18 cellular contexts compared by ENCODE assay signal in genomic region chr2:46888421-46888952, GRCh38. TPM values are rescaled to one million over a fixed set of nuclear protein-coding genes. Genes with fewer than 3 reads are reported as not detected.
DNase-seq lines count a peak whose midpoint lies in the region; ATAC-seq, FAIRE-seq and TF ChIP-seq lines count a peak whose summit lies in the region.
"Had no signal": no experiment of that assay in that cellular context is flagged by ENCODE, and none has a peak within 500 bp of the region (broad histone marks: within the 10 kb centered on the region; RNA-seq: fewer than 3 reads in every experiment).

No MANE protein-coding gene starts in this region.

- peak; percentile 33 to 49 for ATAC-seq in A549
- ATAC-seq in PC-3, result peak; percentile 9; the same call in 1 of the 2 replicates

- no peak overlapping the region for H2BK120ac ChIP-seq in neuronal stem cell (ENCODE audit: low read depth, low read length)

- no TSS peak for BruUV-seq in PC-3 (replicated peaks; lab: Mats Ljungman, UMichigan)

- peaks cover 2% of the 10 kb centered on the region for H3K79me1 ChIP-seq in neuronal stem cell (ENCODE audit: low read depth, low read length)

- peaks cover 45% of the 10 kb centered on the region for H3K4me1 Mint-ChIP-seq in chondrocyte (ENCODE audit: low read depth)

- H3K9me3 ChIP-seq in A549 (peaks cover 14% of the 10 kb centered on the region), PC-3 (ENCODE audit: low read length) (no peaks in the 10 kb centered on the region), neuronal stem cell (replicated peaks in 1 of 2; ENCODE audit: control insufficient read depth in 2 of 2, insufficient read depth in 1 of 2, low read depth in 1 of 2, low read length in 2 of 2) (peaks cover 0 to 5% of the 10 kb centered on the region in 2 donors)
- H3K9me3 ChIP-seq: colonic mucosa, gastroesophageal sphincter, uterus had no signal

- H3K4me3 ChIP-seq in A549 (no peak overlapping the region), PC-3 (ENCODE audit: low read length) (peak overlapping the region; percentile 65; the same call in 1 of the 2 replicates), fibroblast of the aortic adventitia (ENCODE audit: low read depth, low read length) (no peak overlapping the region), neuronal stem cell (ENCODE audit: low read length in 2 of 2) (no peak overlapping the region)
- H3K4me3 ChIP-seq: GM12878, uterus had no signal

- no peak for TF ChIP-seq POLR2A in A549 (IDR thresholded peaks at IDR 0.05; ENCODE audit: low read length)

- no peak overlapping the region for H2BK5ac ChIP-seq in neuronal stem cell (ENCODE audit: low read length)

- H2AK5ac ChIP-seq in neuronal stem cell (ENCODE audit: low read depth, low read length), result no peak overlapping the region

- peaks cover 39% of the 10 kb centered on the region for H3K4me1 ChIP-seq in A549
- peaks cover 15% of the 10 kb centered on the region; the same call in 1 of the 2 replicates for H3K4me1 ChIP-seq in PC-3 (ENCODE audit: insufficient read depth, low read length)
- peaks cover 2 to 3% of the 10 kb centered on the region in 2 donors for H3K4me1 ChIP-seq in neuronal stem cell (ENCODE audit: control insufficient read depth in 2 of 2, insufficient read depth in 1 of 2, low read depth in 1 of 2, low read length in 2 of 2)
- H3K4me1 ChIP-seq: colonic mucosa had no signal

- no peaks in the 10 kb centered on the region for H3K36me3 ChIP-seq in PC-3 (ENCODE audit: low read depth, low read length)
- H3K36me3 ChIP-seq in neuronal stem cell (replicated peaks in 1 of 2; ENCODE audit: control insufficient read depth in 2 of 2, insufficient read depth in 2 of 2, low read length in 2 of 2), result no peaks in the 10 kb centered on the region
- H3K36me3 ChIP-seq: colonic mucosa, gastroesophageal sphincter, uterus had no signal

- peaks cover 4% of the 10 kb centered on the region for H3K9me3 Mint-ChIP-seq in chondrocyte (ENCODE audit: low read depth)
- H3K9me3 Mint-ChIP-seq: activated naive CD8-positive, alpha-beta T cell treated with anti-CD3 and anti-CD28 coated beads for 36 hours; neural crest cell had no signal

- H3K27ac ChIP-seq in A549, result peak overlapping the region; percentile 87 to 91
- no peak overlapping the region for H3K27ac ChIP-seq in PC-3 (ENCODE audit: low read length)
- H3K27ac ChIP-seq in neuronal stem cell (replicated peaks; ENCODE audit: low read length), result no peak overlapping the region
- H3K27ac ChIP-seq: colonic mucosa, gastroesophageal sphincter, uterus had no signal

- no peaks in the 10 kb centered on the region for H3K79me2 ChIP-seq in PC-3 (ENCODE audit: low read length)

- no peaks in the 10 kb centered on the region for H3F3A ChIP-seq in PC-3 (ENCODE audit: low read length, unreplicated experiment)

- no peaks in the 10 kb centered on the region for H3K9me2 ChIP-seq in PC-3 (replicated peaks; ENCODE audit: low read length)

- H3K27me3 ChIP-seq in PC-3 (ENCODE audit: low read length) (no peaks in the 10 kb centered on the region), neuronal stem cell (ENCODE audit: control insufficient read depth in 3 of 3, insufficient read depth in 3 of 3, low read depth in 1 of 3, low read length in 3 of 3) (peaks cover 0 to 12% (median 0%) of the 10 kb centered on the region in 3 experiments)
- H3K27me3 ChIP-seq: colonic mucosa, gastroesophageal sphincter, uterus had no signal

- H3K27ac Mint-ChIP-seq in chondrocyte (ENCODE audit: unreplicated experiment), result no peak overlapping the region
- H3K27ac Mint-ChIP-seq: activated naive CD8-positive, alpha-beta T cell treated with anti-CD3 and anti-CD28 coated beads for 36 hours; mesothelial cell of epicardium had no signal

- H3K4ac ChIP-seq in neuronal stem cell (ENCODE audit: low read length), result no peak overlapping the region

- no peak overlapping the region for H4K91ac ChIP-seq in neuronal stem cell (ENCODE audit: low read depth, low read length, poor library complexity)

- no peak overlapping the region for H3K14ac ChIP-seq in neuronal stem cell (ENCODE audit: low read length)

- H3K9ac ChIP-seq in PC-3 (ENCODE audit: low read length), result no peak overlapping the region
- no peak overlapping the region for H3K9ac ChIP-seq in neuronal stem cell (ENCODE audit: low read depth, low read length, poor library complexity)

- no peak overlapping the region for H3K23ac ChIP-seq in neuronal stem cell (ENCODE audit: low read depth, low read length, poor library complexity)

- no peak overlapping the region for H2BK15ac ChIP-seq in neuronal stem cell (ENCODE audit: low read length)

- POLR2A ChIA-PET in A549 (lab: Yijun Ruan, JAX), result interaction anchor here (0.6 kb wide), 1 partner anchor 392 kb away, joined by 3 read pairs; no protein-coding TSS in a partner anchor
- POLR2A ChIA-PET in PC-3 (lab: Charles Lee; ENCODE audit: unreplicated experiment), result no interaction called here

- peak overlapping the region; percentile 85 for H2AFZ ChIP-seq in PC-3 (ENCODE audit: low read length)
- H2AFZ ChIP-seq in neuronal stem cell (ENCODE audit: low read length), result peak overlapping the region; percentile 80

- DNase-seq in A549 (ENCODE audit: low read depth in 1 of 2, low spot score in 1 of 2), result no peak
- no peak for DNase-seq in PC-3
- peak; percentile 28 for DNase-seq in fibroblast of the aortic adventitia (ENCODE audit: low read depth)
- no peak for DNase-seq in neuronal stem cell (ENCODE audit: low spot score)
- no peak for DNase-seq in effector CD8-positive, alpha-beta T cell (lab: John Stamatoyannopoulos, UW)
- DNase-seq in chondrocyte (ENCODE audit: low spot score), result no peak
- no peak for DNase-seq in DMS53 (lab: John Stamatoyannopoulos, UW)
- no peak for DNase-seq in AG20443 (ENCODE audit: low spot score)
- DNase-seq: activated naive CD8-positive, alpha-beta T cell treated with anti-CD3 and anti-CD28 coated beads for 36 hours; GOT3; SIG-M5 had no signal

- no peak overlapping the region for H3K4me3 Mint-ChIP-seq in chondrocyte (ENCODE audit: unreplicated experiment)

- H3K27me3 Mint-ChIP-seq in chondrocyte (ENCODE audit: low read depth), result no peaks in the 10 kb centered on the region

- H4K8ac ChIP-seq in neuronal stem cell (ENCODE audit: low read depth, low read length), result no peak overlapping the region

- no peak for TF ChIP-seq EP300 in A549 (IDR thresholded peaks at IDR 0.05)

- no peaks in the 10 kb centered on the region for H4K20me1 ChIP-seq in PC-3 (ENCODE audit: low read length)

- no peaks in the 10 kb centered on the region for H3K36me3 Mint-ChIP-seq in chondrocyte (ENCODE audit: low read depth)
- H3K36me3 Mint-ChIP-seq: activated naive CD8-positive, alpha-beta T cell treated with anti-CD3 and anti-CD28 coated beads for 36 hours; CD14-positive monocyte had no signal

- 75% methylated on average over 11 of the region's 11 CpGs for WGBS in A549 (ENCODE audit: missing lambda C conversion rate)
- WGBS in neuronal stem cell (ENCODE audit: extremely low coverage in 2 of 2, insufficient read length in 2 of 2, insufficient replicate concordance in 1 of 2), 2 donors, result no CpG with 5 or more reads among the region's 11 CpGs

- TF ChIP-seq RAD21 in A549 (conservative IDR thresholded peaks at IDR 0.05 in 1 of 2, IDR thresholded peaks at IDR 0.05 in 1 of 2), result no peak

- H3K4me2 ChIP-seq in A549, result peak overlapping the region; percentile 60
- H3K4me2 ChIP-seq in PC-3 (ENCODE audit: low read length), result peak overlapping the region; percentile 85
- H3K4me2 ChIP-seq in neuronal stem cell (ENCODE audit: insufficient read depth, low read length, poor library complexity, severe bottlenecking), result no peak overlapping the region

- no peak overlapping the region for H3K18ac ChIP-seq in neuronal stem cell (ENCODE audit: low read length)

- CTCF ChIA-PET in A549 (lab: Yijun Ruan, JAX) (interaction anchor here (0.6 to 4.2 kb wide), 46 partner anchors 8 to 883 kb away, joined by 3 to 39 read pairs (median 4); no protein-coding TSS in a partner anchor), PC-3 (lab: Charles Lee) (interaction anchor here (0.7 kb wide), 2 partner anchors 77 to 232 kb away, joined by 3 to 4 read pairs; no protein-coding TSS in a partner anchor)

- H2BK12ac ChIP-seq in neuronal stem cell (ENCODE audit: low read length), result no peak overlapping the region

- TF ChIP-seq CTCF in A549 (IDR thresholded peaks at IDR 0.05) (no peak), PC-3 (conservative IDR thresholded peaks at IDR 0.05; ENCODE audit: low read depth, low read length) (no peak), fibroblast of the aortic adventitia (IDR thresholded peaks at IDR 0.05; ENCODE audit: insufficient read depth, low read length) (no peak), chondrocyte (IDR thresholded peaks at IDR 0.05) (no peak)

- intact Hi-C loops in PC-3 (cut with micrococcal nuclease), result loop anchor here (2.0 kb wide), 1 partner anchor 238 kb away; no protein-coding TSS in a partner anchor

- no peak for FAIRE-seq in A549 (lab: Jason Lieb, UNC)

TF ChIP-seq in A549, 52 proteins besides CTCF, POLR2A, EP300 and RAD21 (continues in another document):
- TF ChIP-seq MYC (IDR thresholded peaks at IDR 0.05; ENCODE audit: borderline replicate concordance, low read length) (no peak), ZC3H11A (IDR thresholded peaks at IDR 0.05) (no peak)

RNA-seq across cellular contexts. Expression of gene MCFD2, which starts 27.1 kb away (rescaled TPM):
- polyA plus RNA-seq in A549 (2011; rRNA removed) (172 and 210 TPM in 2 replicates), A549 (2017; fragmentation: RNase III; extraction: RNeasy Plus Mini Kit Qiagen cat#74134 plus additional on column Dnase treatment) (118 to 125 TPM (median 120 TPM) in 3 replicates)
- 51.2 and 61.9 TPM in 2 replicates for polyA plus RNA-seq in A549 (2012; cell fraction: cytosol; rRNA removed)
- 35.2 and 36.7 TPM in 2 replicates for polyA plus RNA-seq in A549 (2012; cell fraction: nucleus; rRNA removed)
- polyA minus RNA-seq in A549 (2011; rRNA and poly(A)+ RNA removed), result 90.0 and 90.1 TPM in 2 replicates
- total RNA-seq in PC-3 (2014; rRNA removed) (91.9 and 112 TPM in 2 replicates), fibroblast of the aortic adventitia (ENCODE audit: low replicate concordance) (73.8 and 265 TPM in 2 replicates), chondrocyte (95.0 to 103 TPM (median 101 TPM) in 3 replicates)
- polyA plus RNA-seq in neuronal stem cell (2013, experiment 1 of 2), result 56.7 TPM
- polyA plus RNA-seq in neuronal stem cell (2013, experiment 2 of 2), result 57.6 TPM

RNA-seq across cellular contexts. Expression of gene TTC7A, which starts 52.5 kb away (rescaled TPM):
- 17.3 and 19.6 TPM in 2 replicates for polyA plus RNA-seq in A549 (2011; rRNA removed)
- 34.9 and 40.3 TPM in 2 replicates for polyA plus RNA-seq in A549 (2012; cell fraction: cytosol; rRNA removed)
- polyA plus RNA-seq in A549 (2012; cell fraction: nucleus; rRNA removed), result 92.4 and 101 TPM in 2 replicates
- 30.7 to 31.4 TPM (median 31.3 TPM) in 3 replicates for polyA plus RNA-seq in A549 (2017; fragmentation: RNase III; extraction: RNeasy Plus Mini Kit Qiagen cat#74134 plus additional on column Dnase treatment)
- polyA minus RNA-seq in A549 (2011; rRNA and poly(A)+ RNA removed), result 16.7 and 28.0 TPM in 2 replicates
- 21.8 and 24.2 TPM in 2 replicates for total RNA-seq in PC-3 (2014; rRNA removed)
- 24.3 and 24.6 TPM in 2 replicates for total RNA-seq in fibroblast of the aortic adventitia (ENCODE audit: low replicate concordance)
- polyA plus RNA-seq in neuronal stem cell (2013, experiment 1 of 2), result 12.6 TPM
- polyA plus RNA-seq in neuronal stem cell (2013, experiment 2 of 2), result 12.6 TPM
- 17.0 to 29.8 TPM (median 19.5 TPM) in 3 replicates for total RNA-seq in chondrocyte

Comparison
In these comparisons a context has a peak if more than half of its experiments do, and no peak if none do; other contexts are left out.
1. H3K27ac ChIP-seq: peak in A549 (2 of 2); none in PC-3 (single experiment) and neuronal stem cell (single experiment).